ENCODE assay signal across 28 cellular contexts in the genomic region with DNA sequence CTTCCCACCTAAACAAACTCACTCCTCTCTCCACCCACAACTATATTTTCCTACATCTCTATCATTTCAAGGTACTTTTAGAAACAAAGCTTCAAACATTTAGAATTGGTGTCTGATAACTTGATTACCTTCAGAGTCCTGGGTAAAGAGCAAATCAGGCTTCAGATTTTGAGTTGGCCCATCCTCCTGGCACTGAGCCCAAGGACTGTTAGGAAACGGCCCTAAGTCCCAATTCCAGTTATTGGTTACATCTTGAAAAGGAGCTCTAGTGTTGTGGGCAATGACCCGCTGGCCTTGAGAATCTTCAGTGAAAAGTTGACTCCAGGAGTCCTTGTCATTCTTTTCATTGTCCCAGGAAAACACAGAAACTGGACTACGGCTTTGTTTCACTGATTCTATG. TPM values are rescaled to one million over a fixed set of nuclear protein-coding genes. Genes with fewer than 3 reads are reported as not detected.
A peak's percentile ranks its signal among the peaks of the same experiment; 100 is the strongest.
DNase-seq lines count a peak whose midpoint lies in the region; ATAC-seq and TF ChIP-seq lines count a peak whose summit lies in the region.
"Had no signal": no experiment of that assay in that cellular context is flagged by ENCODE, and none has a peak within 500 bp of the region (broad histone marks: within the 10 kb centered on the region; RNA-seq: fewer than 3 reads in every experiment).

No MANE protein-coding gene starts in this region.

- H3K27ac Mint-ChIP-seq in MCF 10A (ENCODE audit: low read depth, unreplicated experiment) (peak overlapping the region; percentile 36), mesothelial cell of epicardium (no peak overlapping the region)
- H3K27ac Mint-ChIP-seq in activated CD4-positive, alpha-beta T cell treated with anti-CD3 and anti-CD28 coated beads for 36 hours, result no peak overlapping the region
- H3K27ac Mint-ChIP-seq: HFFc6 had no signal

- H2AFZ ChIP-seq in mammary epithelial cell (ENCODE audit: low read depth, low read length), result no peak overlapping the region
- H2AFZ ChIP-seq: GM23248 had no signal

- H3K4me1 ChIP-seq in mammary epithelial cell (ENCODE audit: insufficient read depth, low read length), result no peaks in the 10 kb centered on the region
- peaks cover 29% of the 10 kb centered on the region for H3K4me1 ChIP-seq in testis
- H3K4me1 ChIP-seq: BE2C, HAP-1 had no signal

- peaks cover 36% of the 10 kb centered on the region for H3K79me2 ChIP-seq in mammary epithelial cell (ENCODE audit: insufficient read depth, low read length)

- H3K27ac ChIP-seq in mammary epithelial cell (ENCODE audit: insufficient read depth, low read depth, low read length), result no peak overlapping the region
- H3K27ac ChIP-seq in testis, result peak overlapping the region in 1 of 2 donors; percentile 12
- H3K27ac ChIP-seq: GM23248 had no signal

- H3K9me3 Mint-ChIP-seq in MCF 10A (ENCODE audit: unreplicated experiment) (no peaks in the 10 kb centered on the region), mesothelial cell of epicardium (peaks cover 1% of the 10 kb centered on the region)
- H3K9me3 Mint-ChIP-seq in activated CD4-positive, alpha-beta T cell treated with anti-CD3 and anti-CD28 coated beads for 36 hours (ENCODE audit: low read depth), result no peaks in the 10 kb centered on the region
- H3K9me3 Mint-ChIP-seq: HFFc6 had no signal

- H3K36me3 Mint-ChIP-seq in MCF 10A (ENCODE audit: insufficient read depth, unreplicated experiment), result peaks cover 44% of the 10 kb centered on the region
- peaks cover 26% of the 10 kb centered on the region for H3K36me3 Mint-ChIP-seq in mesothelial cell of epicardium
- peaks cover 35% of the 10 kb centered on the region for H3K36me3 Mint-ChIP-seq in activated CD4-positive, alpha-beta T cell treated with anti-CD3 and anti-CD28 coated beads for 36 hours (ENCODE audit: low read depth)

- CTCF ChIA-PET in MCF 10A (lab: Yijun Ruan, JAX), result interaction anchor here (0.5 to 1.6 kb wide), 7 partner anchors 10 to 886 kb away, joined by 3 to 9 read pairs (median 3); a partner anchor contains a TSS
- CTCF ChIA-PET in mammary epithelial cell (lab: Charles Lee; ENCODE audit: low non-redundant PET), result no interaction called here
- CTCF ChIA-PET in activated CD4-positive, alpha-beta T cell treated with anti-CD3 and anti-CD28 coated beads for 36 hours (lab: Charles Lee), result interaction anchor here (0.5 kb wide), 1 partner anchor 12 kb away, joined by 3 read pairs; no protein-coding TSS in a partner anchor

- H3K4me2 ChIP-seq in mammary epithelial cell (ENCODE audit: insufficient read depth, low read depth, low read length), result no peak overlapping the region

- no peaks in the 10 kb centered on the region for H3K27me3 ChIP-seq in mammary epithelial cell (ENCODE audit: insufficient read depth, low read length)
- no peaks in the 10 kb centered on the region for H3K27me3 ChIP-seq in testis
- H3K27me3 ChIP-seq: BE2C had no signal

- H3K36me3 ChIP-seq in mammary epithelial cell (ENCODE audit: insufficient read depth, low read length) (peaks cover 22% of the 10 kb centered on the region), testis (ENCODE audit: low read depth, missing control alignments) (no peaks in the 10 kb centered on the region)

- TF ChIP-seq CTCF in MCF 10A (IDR thresholded peaks at IDR 0.05; ENCODE audit: unreplicated experiment) (no peak), mammary epithelial cell (conservative IDR thresholded peaks at IDR 0.05 in 1 of 2, IDR thresholded peaks at IDR 0.05 in 1 of 2; ENCODE audit: extremely low read depth in 1 of 2, insufficient read depth in 1 of 2, low read depth in 1 of 2, low read length in 2 of 2) (no peak), choroid plexus epithelial cell (conservative IDR thresholded peaks at IDR 0.05; ENCODE audit: low read depth, low read length) (no peak), testis (IDR thresholded peaks at IDR 0.05) (no peak), mesothelial cell of epicardium (IDR thresholded peaks at IDR 0.05; ENCODE audit: unreplicated experiment) (no peak)

- 72% methylated on average over 3 of the region's 3 CpGs for WGBS in mammary epithelial cell (ENCODE audit: low coverage, missing lambda C conversion rate)
- 42 to 55% methylated on average over 3 of the region's 3 CpGs for WGBS in testis, 2 donors

- dilution Hi-C loops in mammary epithelial cell (cut with HindIII; ENCODE audit: low sequenced_read_pairs), result no loop called here

- H3K9ac ChIP-seq in mammary epithelial cell (ENCODE audit: insufficient read depth, low read length), result no peak overlapping the region
- H3K9ac ChIP-seq: GM23248 had no signal

- H3K4me3 ChIP-seq in mammary epithelial cell (replicated peaks in 1 of 3; ENCODE audit: insufficient read depth in 1 of 3, low read depth in 2 of 3, low read length in 3 of 3) (no peak overlapping the region), choroid plexus epithelial cell (ENCODE audit: low read depth, low read length) (no peak overlapping the region), testis (no peak overlapping the region)
- H3K4me3 ChIP-seq: GM23248, HAP-1 had no signal

- H3K4me1 Mint-ChIP-seq in MCF 10A (ENCODE audit: insufficient read depth, unreplicated experiment) (peaks cover 12% of the 10 kb centered on the region), mesothelial cell of epicardium (peaks cover 3% of the 10 kb centered on the region)
- peaks cover 6% of the 10 kb centered on the region for H3K4me1 Mint-ChIP-seq in activated CD4-positive, alpha-beta T cell treated with anti-CD3 and anti-CD28 coated beads for 36 hours

- no peaks in the 10 kb centered on the region for H4K20me1 ChIP-seq in mammary epithelial cell (ENCODE audit: insufficient read depth, low read length)

- intact Hi-C loops in MCF 10A (cut with micrococcal nuclease), result no loop called here
- intact Hi-C loops in mammary epithelial cell (cut with micrococcal nuclease), result no loop called here
- intact Hi-C loops in testis (cut with DNase I; ENCODE audit: low total_unique reads), result no loop called here
- intact Hi-C loops in activated CD4-positive, alpha-beta T cell treated with anti-CD3 and anti-CD28 coated beads for 36 hours (cut with DNase I, micrococcal nuclease), result no loop called here

- POLR2A ChIA-PET in MCF 10A (lab: Yijun Ruan, JAX), result interaction anchor here (0.6 to 2.9 kb wide), 8 partner anchors 10 to 163 kb away, joined by 3 to 14 read pairs (median 6); a partner anchor contains a TSS
- POLR2A ChIA-PET in activated CD4-positive, alpha-beta T cell treated with anti-CD3 and anti-CD28 coated beads for 36 hours (lab: Charles Lee), result no interaction called here

- BruUV-seq in MCF 10A (replicated peaks; lab: Mats Ljungman, UMichigan) (TSS peak; percentile 40), mammary epithelial cell (replicated peaks; lab: Mats Ljungman, UMichigan) (no TSS peak)

- DNase-seq in MCF 10A (ENCODE audit: unreplicated experiment), result no peak
- DNase-seq in mammary epithelial cell, result no peak
- DNase-seq in choroid plexus epithelial cell (ENCODE audit: low read depth), result peak; percentile 32
- DNase-seq in left lobe of liver (ENCODE audit: low spot score), result no peak
- DNase-seq in testis, result peak; percentile 71
- DNase-seq in LoVo (ENCODE audit: low spot score), result no peak
- DNase-seq in mesothelial cell of epicardium (ENCODE audit: low spot score in 2 of 2, unreplicated experiment in 2 of 2), result no peak
- DNase-seq in activated CD4-positive, alpha-beta T cell treated with anti-CD3 and anti-CD28 coated beads for 36 hours, result no peak
- DNase-seq: 8988T, ACHN, BE2C, DMS153, DND-41, GM23248, HFFc6, KG1, NCI-H1048, NCI-H1417 treated with DMSO at 0.1 percent for 48 hours, NCI-H187, NCI-H2081 treated with DMSO at 0.1 percent for 48 hours, NCI-H2171, NCI-H226, NCI-H510A, NCI-H69, RPMI8226, SHP77 had no signal

- ATAC-seq in left lobe of liver, result peak; percentile 31
- ATAC-seq in activated CD4-positive, alpha-beta T cell treated with anti-CD3 and anti-CD28 coated beads for 36 hours, result no peak

- in situ Hi-C loops in mammary epithelial cell (cut with MboI; ENCODE audit: low sequenced_read_pairs in 2 of 2), result loop anchor here (5.0 to 10.0 kb wide), 2 partner anchors 60 to 162 kb away; a partner anchor contains a TSS

- no peak overlapping the region for H3K4me3 Mint-ChIP-seq in MCF 10A (ENCODE audit: unreplicated experiment)
- no peak overlapping the region for H3K4me3 Mint-ChIP-seq in mesothelial cell of epicardium
- no peak overlapping the region for H3K4me3 Mint-ChIP-seq in activated CD4-positive, alpha-beta T cell treated with anti-CD3 and anti-CD28 coated beads for 36 hours
- H3K4me3 Mint-ChIP-seq: CD14-positive monocyte, HFFc6 had no signal

- TF ChIP-seq POLR2A in testis (IDR thresholded peaks at IDR 0.05), result no peak

- H3K9me3 ChIP-seq in mammary epithelial cell (replicated peaks; ENCODE audit: insufficient read depth, low read length) (no peaks in the 10 kb centered on the region), testis (no peaks in the 10 kb centered on the region)
- H3K9me3 ChIP-seq: BE2C, HAP-1 had no signal

- H3K27me3 Mint-ChIP-seq in MCF 10A (ENCODE audit: insufficient read depth, unreplicated experiment), result no peaks in the 10 kb centered on the region
- H3K27me3 Mint-ChIP-seq in mesothelial cell of epicardium (ENCODE audit: low read depth), result no peaks in the 10 kb centered on the region
- H3K27me3 Mint-ChIP-seq in activated CD4-positive, alpha-beta T cell treated with anti-CD3 and anti-CD28 coated beads for 36 hours, result no peaks in the 10 kb centered on the region

RNA-seq across cellular contexts. Expression of a gene that starts 15.1 kb away (rescaled TPM):
- total RNA-seq in MCF 10A (2022) (39.3 and 42.2 TPM in 2 replicates), mammary epithelial cell (10 to 100 TPM; 31.2 to 39.0 TPM), left lobe of liver (52.7 TPM), testis (100 to 1,000 TPM; 148 to 166 TPM), mesothelial cell of epicardium (74.3 to 76.6 TPM (median 74.7 TPM) in 3 replicates)
- polyA plus RNA-seq in mammary epithelial cell (27.1 TPM), testis (ENCODE audit: insufficient read depth, low read depth, low replicate concordance) (253 TPM)
- 44.1 TPM for polyA minus RNA-seq in mammary epithelial cell
- 10 to 100 TPM; 27.7 to 30.8 TPM for total RNA-seq in activated CD4-positive, alpha-beta T cell treated with anti-CD3 and anti-CD28 coated beads for 36 hours

RNA-seq across cellular contexts. Expression of a gene that starts 24.4 kb away (rescaled TPM):
- total RNA-seq in MCF 10A (2022) (5.2 and 9.4 TPM in 2 replicates), mammary epithelial cell (1 to 10 TPM; 5.7 to 9.3 TPM), left lobe of liver (not detected), testis (10 to 100 TPM; 14.1 to 22.5 TPM), mesothelial cell of epicardium (2.4 to 2.8 TPM (median 2.7 TPM) in 3 replicates)
- polyA plus RNA-seq in mammary epithelial cell (9.9 TPM), testis (ENCODE audit: insufficient read depth, low read depth, low replicate concordance) (28.5 TPM)
- 10.2 TPM for polyA minus RNA-seq in mammary epithelial cell
- 10 to 100 TPM in 1 of 2 experiments, 1 to 10 TPM in 1; 9.6 to 12.9 TPM for total RNA-seq in activated CD4-positive, alpha-beta T cell treated with anti-CD3 and anti-CD28 coated beads for 36 hours

RNA-seq across cellular contexts. Expression of a gene that starts 34.9 kb away (rescaled TPM):
- total RNA-seq in MCF 10A (2022) (21.8 and 25.5 TPM in 2 replicates), mammary epithelial cell (10 to 100 TPM; 14.3 to 53.9 TPM), left lobe of liver (13.5 TPM), testis (10 to 100 TPM; 17.2 to 29.8 TPM), mesothelial cell of epicardium (71.6 to 74.1 TPM (median 72.8 TPM) in 3 replicates)
- polyA plus RNA-seq in mammary epithelial cell (41.7 TPM), testis (ENCODE audit: insufficient read depth, low read depth, low replicate concordance) (30.7 TPM)
- polyA minus RNA-seq in mammary epithelial cell, result 70.3 TPM
- 10 to 100 TPM; 31.5 to 33.5 TPM for total RNA-seq in activated CD4-positive, alpha-beta T cell treated with anti-CD3 and anti-CD28 coated beads for 36 hours

RNA-seq across cellular contexts. Expression of a gene that starts 40.6 kb away (rescaled TPM):
- total RNA-seq in MCF 10A (2022) (3.8 and 4.4 TPM in 2 replicates), mammary epithelial cell (10 to 100 TPM; 21.6 to 28.3 TPM), left lobe of liver (5.1 TPM), testis (10 to 100 TPM; 92.4 to 94.8 TPM), mesothelial cell of epicardium (24.0 to 26.8 TPM (median 24.0 TPM) in 3 replicates)
- polyA plus RNA-seq in mammary epithelial cell (18.2 TPM), testis (ENCODE audit: insufficient read depth, low read depth, low replicate concordance) (89.3 TPM)
- 17.3 TPM for polyA minus RNA-seq in mammary epithelial cell
- total RNA-seq in activated CD4-positive, alpha-beta T cell treated with anti-CD3 and anti-CD28 coated beads for 36 hours, result 1 to 10 TPM; 3.9 to 4.4 TPM

Comparison
In these comparisons a context has a peak if more than half of its experiments do, and no peak if none do; other contexts are left out.
1. DNase-seq: peak in choroid plexus epithelial cell (single experiment) and testis (single experiment); none in MCF 10A (single experiment), mammary epithelial cell (single experiment), left lobe of liver (single experiment), LoVo (single experiment), mesothelial cell of epicardium (0 of 2) and activated CD4-positive, alpha-beta T cell treated with anti-CD3 and anti-CD28 coated beads for 36 hours (single experiment).